Comparison of ENCODE assay signal across 9 cellular contexts in the genomic region with DNA sequence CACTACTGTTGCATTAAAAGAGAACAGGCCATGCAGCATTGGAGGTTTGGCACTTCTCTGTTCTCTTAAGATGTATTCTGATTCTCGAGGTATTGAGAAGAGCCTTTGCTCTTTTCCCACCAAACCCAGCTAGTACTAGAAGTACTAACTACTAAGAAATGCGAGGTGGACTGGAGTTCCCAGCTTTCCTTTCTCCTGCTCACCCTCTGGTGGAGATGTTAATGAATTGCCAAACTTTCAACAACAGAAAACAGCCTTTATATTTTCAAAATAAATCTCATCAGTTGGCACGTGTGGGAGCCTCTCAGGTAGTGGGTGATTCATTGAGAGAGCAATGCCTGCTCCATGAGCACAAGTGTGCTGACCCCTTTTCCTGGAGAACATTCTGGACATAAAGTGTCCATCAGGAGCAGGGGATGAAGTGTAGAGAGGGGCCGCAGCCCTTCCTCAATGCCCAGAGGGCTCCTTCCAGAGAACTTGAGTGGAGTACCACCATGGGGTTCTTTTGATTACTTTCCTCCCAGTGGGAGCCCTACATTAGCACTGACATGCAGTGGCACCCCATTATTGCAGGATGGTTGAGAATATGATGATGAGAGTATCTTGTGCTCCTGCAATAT. TPM values are rescaled to one million over a fixed set of nuclear protein-coding genes. Genes with fewer than 3 reads are reported as not detected.
DNase-seq lines count a peak whose midpoint lies in the region; ATAC-seq and TF ChIP-seq lines count a peak whose summit lies in the region.
"Had no signal": no experiment of that assay in that cellular context is flagged by ENCODE, and none has a peak within 500 bp of the region (broad histone marks: within the 10 kb centered on the region; RNA-seq: fewer than 3 reads in every experiment).

No MANE protein-coding gene starts in this region.

- TF ChIP-seq CTCF in RWPE1 (conservative IDR thresholded peaks at IDR 0.05; ENCODE audit: low read depth): peak; percentile 38
- TF ChIP-seq CTCF in fibroblast of the aortic adventitia (IDR thresholded peaks at IDR 0.05; ENCODE audit: insufficient read depth, low read length): peak; percentile 70
- TF ChIP-seq CTCF in GM10266 (IDR thresholded peaks at IDR 0.05; ENCODE audit: control insufficient read depth, insufficient read depth, low read depth, missing control alignments): no peak

- H3K27ac ChIP-seq in RWPE1: no peak overlapping the region

- no peak for ATAC-seq in HG03571 (IDR thresholded peaks at IDR 0.05; ENCODE audit: unreplicated experiment)

- DNase-seq in ACHN (peak; percentile 52), H4 (ENCODE audit: low spot score) (peak; percentile 27), RWPE1 (ENCODE audit: low spot score) (peak; percentile 60), fibroblast of the aortic adventitia (ENCODE audit: low read depth) (peak; percentile 70), NCI-H1092 (lab: John Stamatoyannopoulos, UW) (no peak), GM10266 (ENCODE audit: extremely low spot score) (no peak)
- no peak for DNase-seq in stimulated activated CD4-positive, alpha-beta T cell treated with anti-CD3 and anti-CD28 coated beads, Interleukin-12 subunit alpha, Interleukin-12 subunit beta, amount 100 ng/mL, for 4 hours
- DNase-seq: posterior cingulate gyrus had no signal

- POLR2A ChIA-PET in RWPE1 (lab: Yijun Ruan, JAX; ENCODE audit: low non-redundant PET): interaction anchor here (0.5 to 1.0 kb wide), 2 partner anchors 120 to 230 kb away, joined by 3 to 4 read pairs; a partner anchor contains a TSS

- no peak overlapping the region for H3K4me3 ChIP-seq in fibroblast of the aortic adventitia (ENCODE audit: low read depth, low read length)

- in situ Hi-C loops in ACHN (cut with HindIII; ENCODE audit: low pct_ligation_motif_present, low pct_unique_long_range_greater_than_20kb, low sequenced_read_pairs): no loop called here

- CTCF ChIA-PET in RWPE1 (lab: Yijun Ruan, JAX): interaction anchor here (0.7 to 2.1 kb wide), 21 partner anchors 13 to 236 kb away, joined by 3 to 11 read pairs (median 4); a partner anchor contains a TSS

RNA-seq across cellular contexts. Expression of a gene that starts 45.7 kb away (rescaled TPM):
- not detected in 2 replicates for total RNA-seq in H4 (2014; rRNA removed; shearing (Covaris generic))
- not detected in 2 replicates for total RNA-seq in fibroblast of the aortic adventitia (ENCODE audit: low replicate concordance)

Comparison
In these comparisons a context has a peak if more than half of its experiments do, and no peak if none do; other contexts are left out.
1. DNase-seq: peak in ACHN (single experiment), H4 (single experiment), RWPE1 (single experiment) and fibroblast of the aortic adventitia (single experiment); none in NCI-H1092 (single experiment), stimulated activated CD4-positive, alpha-beta T cell treated with anti-CD3 and anti-CD28 coated beads, Interleukin-12 subunit alpha, Interleukin-12 subunit beta, amount 100 ng/mL, for 4 hours (single experiment) and GM10266 (single experiment).